Comparison of ENCODE assay signal across 1 cellular context in the genomic region with DNA sequence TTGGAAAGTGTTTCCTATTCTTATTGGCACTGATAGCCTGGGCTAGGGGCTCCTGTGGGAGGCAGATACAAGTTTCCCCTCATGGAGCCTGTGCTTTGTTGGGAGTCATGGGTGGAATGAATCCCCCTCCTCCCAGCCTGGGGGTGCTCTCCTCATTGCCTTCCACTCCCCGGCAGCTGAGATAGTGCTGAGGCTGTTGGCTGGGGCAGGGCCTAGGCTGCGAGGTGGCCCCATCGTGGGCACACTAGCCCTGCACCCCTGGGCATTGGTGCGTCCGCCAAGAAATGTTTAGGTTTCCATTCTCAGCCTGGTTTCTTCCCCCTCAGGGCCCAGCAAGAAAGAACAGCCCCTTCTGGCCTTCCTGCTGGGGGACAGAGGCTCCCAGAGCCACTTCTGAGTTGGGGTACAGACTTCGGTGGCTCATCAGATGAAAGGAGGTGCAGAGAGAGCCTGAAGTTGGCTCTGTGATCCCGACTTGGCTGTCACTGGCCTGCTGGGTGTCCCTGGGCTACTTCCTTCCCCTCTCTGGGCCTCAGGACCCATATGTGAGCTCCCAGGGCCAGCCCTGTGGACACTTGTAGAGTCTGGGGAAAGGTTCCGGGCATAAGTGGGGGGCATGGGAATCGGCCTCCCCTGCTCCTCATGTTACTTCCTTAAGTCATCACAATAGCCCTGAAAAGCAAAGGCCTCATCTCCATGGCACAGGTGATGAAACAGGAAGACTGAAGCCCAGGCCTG.
TF ChIP-seq lines count a peak whose summit lies in the region.

No MANE protein-coding gene starts in this region.

TF ChIP-seq in K562, 482 proteins besides CTCF, POLR2A, EP300 and RAD21:
- TF ChIP-seq ZNF449 (CRISPR knock-in tag; IDR thresholded peaks at IDR 0.05) (no peak), POLR2AphosphoS5 (IDR thresholded peaks at IDR 0.05; ENCODE audit: control insufficient read depth, insufficient read depth, low read depth, low read length) (0 out of 2 replicates have a peak, but pooled peaks have one; percentile 11), ZNF263 (CRISPR knock-in tag; IDR thresholded peaks at IDR 0.05; ENCODE audit: borderline replicate concordance) (peak; percentile 65; the same call in 1 of the 2 replicates), ZFP36 (IDR thresholded peaks at IDR 0.05; ENCODE audit: low read depth, low read length, partially characterized antibody) (peak; percentile 42), ZBTB2 (IDR thresholded peaks at IDR 0.05) (no peak), MITF (IDR thresholded peaks at IDR 0.05) (no peak)
